ENCODE assay signal across 6 cellular contexts in the genomic region with DNA sequence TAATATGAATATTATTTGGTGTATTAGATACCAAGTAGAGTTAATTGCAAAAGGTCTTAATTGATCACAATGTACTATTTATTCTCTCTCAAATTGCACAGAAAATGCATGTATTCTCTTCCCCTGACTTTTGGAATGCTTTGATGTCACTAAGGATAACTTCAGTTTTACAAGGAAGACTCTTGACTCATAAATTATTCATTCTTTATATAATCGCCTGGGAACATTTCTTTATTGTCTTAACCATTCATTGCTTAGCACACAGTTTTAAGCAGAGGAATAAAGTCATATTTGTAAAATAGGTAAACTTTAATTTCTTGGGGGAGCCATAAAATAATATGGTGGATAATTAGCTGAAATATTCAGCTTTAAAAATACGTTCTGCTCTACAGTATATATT.
"Had no signal": no experiment of that assay in that cellular context is flagged by ENCODE, and none has a peak within 500 bp of the region (broad histone marks: within the 10 kb centered on the region; RNA-seq: fewer than 3 reads in every experiment).

No MANE protein-coding gene starts in this region.

- H3K9ac ChIP-seq: GM23248 had no signal

- H3K27ac ChIP-seq: GM23248 had no signal

- DNase-seq: GM23248, H9, HCEC 1CT, IMR-90, KG1 had no signal

- ATAC-seq: K562 had no signal

- H3K4me3 ChIP-seq: GM23248, K562 had no signal
